ENCODE assay signal across 8 cellular contexts in the genomic region with DNA sequence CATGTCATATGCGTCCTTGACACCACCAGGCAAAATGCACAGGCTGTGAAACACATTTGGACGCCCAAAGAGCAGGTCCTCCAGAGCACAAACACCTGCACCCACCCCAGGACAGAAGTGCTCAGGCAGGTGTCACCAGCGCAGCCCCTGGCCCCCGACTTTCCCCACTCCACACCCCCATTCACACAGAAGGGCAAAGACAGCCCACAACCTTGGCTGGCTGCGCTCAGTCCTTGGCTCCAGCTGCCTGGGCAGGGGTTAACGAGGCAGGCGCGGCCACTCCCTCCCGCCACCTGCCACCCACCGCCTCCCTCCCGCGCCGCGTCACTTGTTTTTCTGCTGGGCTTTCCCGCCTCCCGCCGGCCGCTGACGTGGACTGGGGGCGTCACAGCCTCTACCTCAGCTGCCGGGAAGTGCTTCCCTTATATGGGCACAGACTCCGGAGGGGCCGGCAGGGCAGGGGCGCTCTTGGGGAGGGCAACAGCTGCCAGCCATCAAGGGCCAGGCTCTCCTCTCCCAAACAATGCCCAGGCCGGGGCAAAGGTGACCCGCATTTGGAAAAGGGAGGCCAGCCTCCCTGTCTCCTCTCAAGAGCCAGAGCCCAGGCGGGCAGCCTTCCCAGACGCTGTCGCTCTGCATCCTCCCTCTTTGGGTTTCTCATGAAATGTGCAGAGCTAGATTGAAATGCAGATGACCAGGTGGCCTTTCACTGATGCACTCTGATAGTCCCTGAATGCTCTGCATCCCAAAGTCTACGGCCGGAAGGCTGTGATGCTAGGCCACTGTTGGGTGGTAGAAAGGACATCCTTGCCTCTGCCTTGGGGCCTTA. TPM values are rescaled to one million over a fixed set of nuclear protein-coding genes. Genes with fewer than 3 reads are reported as not detected.
DNase-seq lines count a peak whose midpoint lies in the region; ATAC-seq and TF ChIP-seq lines count a peak whose summit lies in the region.

No MANE protein-coding gene starts in this region.

- peak; percentile 70 for TF ChIP-seq POLR2A in GM10847 (IDR thresholded peaks at IDR 0.05; ENCODE audit: extremely low read depth, insufficient read length)

- peaks cover 83% of the 10 kb centered on the region for H3K4me1 Mint-ChIP-seq in activated CD4-positive, alpha-beta T cell treated with anti-CD3 and anti-CD28 coated beads for 36 hours

- CTCF ChIA-PET in activated CD4-positive, alpha-beta T cell treated with anti-CD3 and anti-CD28 coated beads for 36 hours (lab: Charles Lee): interaction anchor here (0.6 to 12.2 kb wide), 16 partner anchors 9 to 789 kb away, joined by 3 to 150 read pairs (median 6); a partner anchor contains a TSS

- H3K9me3 Mint-ChIP-seq in activated CD4-positive, alpha-beta T cell treated with anti-CD3 and anti-CD28 coated beads for 36 hours (ENCODE audit: low read depth): no peaks in the 10 kb centered on the region

- H3K27ac Mint-ChIP-seq in activated CD4-positive, alpha-beta T cell treated with anti-CD3 and anti-CD28 coated beads for 36 hours: peak overlapping the region; percentile 98

- POLR2A ChIA-PET in activated CD4-positive, alpha-beta T cell treated with anti-CD3 and anti-CD28 coated beads for 36 hours (lab: Charles Lee): interaction anchor here (0.6 to 8.9 kb wide), 10 partner anchors 10 to 1227 kb away, joined by 3 to 207 read pairs (median 12); a partner anchor contains a TSS

- intact Hi-C loops in activated CD4-positive, alpha-beta T cell treated with anti-CD3 and anti-CD28 coated beads for 36 hours (cut with DNase I, micrococcal nuclease): loop anchor here in 1 of 2 experiments (1.0 to 5.0 kb wide), 4 partner anchors 15 to 1122 kb away; a partner anchor contains a TSS

- peaks cover 5% of the 10 kb centered on the region for H3K36me3 Mint-ChIP-seq in activated CD4-positive, alpha-beta T cell treated with anti-CD3 and anti-CD28 coated beads for 36 hours (ENCODE audit: low read depth)

- H3K27me3 Mint-ChIP-seq in activated CD4-positive, alpha-beta T cell treated with anti-CD3 and anti-CD28 coated beads for 36 hours: no peaks in the 10 kb centered on the region

- DNase-seq in NCI-H2029 (lab: John Stamatoyannopoulos, UW) (peak; percentile 92), cerebellar nuclear complex (lab: John Stamatoyannopoulos, UW) (peak; percentile 84 to 86), kidney tubule cell (ENCODE audit: low spot score) (peak; percentile 70), amniotic stem cell (lab: John Stamatoyannopoulos, UW) (no peak)
- peak; percentile 99 for DNase-seq in activated CD4-positive, alpha-beta T cell treated with anti-CD3 and anti-CD28 coated beads for 36 hours
- DNase-seq in stimulated activated CD4-positive, alpha-beta T cell treated with anti-CD3 and anti-CD28 coated beads, Interleukin-15, amount 100 ng/mL, for 24 hours: peak; percentile 98

- peak; percentile 46 for ATAC-seq in HG02759 (IDR thresholded peaks at IDR 0.05; ENCODE audit: unreplicated experiment)
- ATAC-seq in activated CD4-positive, alpha-beta T cell treated with anti-CD3 and anti-CD28 coated beads for 36 hours: peak; percentile 50

- peak overlapping the region; percentile 78 for H3K4me3 Mint-ChIP-seq in activated CD4-positive, alpha-beta T cell treated with anti-CD3 and anti-CD28 coated beads for 36 hours

RNA-seq across cellular contexts. Expression of a gene that starts 14.8 kb away (rescaled TPM):
- 100 to 1,000 TPM; 114 to 142 TPM for total RNA-seq in activated CD4-positive, alpha-beta T cell treated with anti-CD3 and anti-CD28 coated beads for 36 hours
